In the genomic region with DNA sequence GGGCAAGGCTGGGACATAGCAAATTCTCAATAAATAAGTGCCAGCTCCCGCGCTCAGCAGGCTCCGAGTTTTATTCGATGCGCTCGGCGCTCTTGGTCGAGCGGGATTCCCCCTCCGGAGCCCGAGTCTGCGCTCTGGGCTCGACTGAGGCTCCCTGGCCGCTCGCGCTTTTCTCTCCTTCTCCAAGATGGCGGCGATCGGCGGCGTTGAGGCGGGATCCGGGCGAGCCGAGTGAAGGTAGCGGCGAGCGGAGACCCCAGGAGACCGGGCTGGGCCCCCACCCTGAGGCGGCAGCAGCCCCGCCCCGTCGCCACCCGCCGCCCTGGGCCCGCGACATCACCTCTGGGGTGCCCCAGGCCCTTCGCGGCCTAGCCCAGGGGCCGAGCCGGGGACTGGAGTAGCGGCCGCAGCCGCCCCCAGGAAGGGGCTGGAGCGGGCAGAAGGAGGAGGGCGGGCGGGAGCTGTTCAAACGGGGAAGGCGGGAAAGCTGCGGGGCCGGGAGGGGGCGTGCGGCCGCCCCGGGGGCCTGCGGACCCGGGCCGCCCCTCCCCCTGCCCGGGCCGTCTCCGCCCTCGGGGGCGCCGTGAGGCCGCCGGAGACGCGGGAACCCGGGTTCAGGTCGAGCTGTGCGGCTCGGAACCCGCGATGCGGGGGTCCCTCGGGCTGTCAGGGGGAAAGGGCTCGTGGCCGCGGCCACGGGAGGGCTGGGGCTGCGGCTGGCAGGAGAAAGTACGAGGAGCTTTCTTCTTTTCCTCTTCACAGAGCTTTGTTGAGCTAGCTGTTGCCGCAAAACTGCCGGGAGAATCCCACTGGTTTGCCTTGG, we compare ENCODE assay signal across 1 cellular context.
TF ChIP-seq lines count a peak whose summit lies in the region.

A gene with protein sequence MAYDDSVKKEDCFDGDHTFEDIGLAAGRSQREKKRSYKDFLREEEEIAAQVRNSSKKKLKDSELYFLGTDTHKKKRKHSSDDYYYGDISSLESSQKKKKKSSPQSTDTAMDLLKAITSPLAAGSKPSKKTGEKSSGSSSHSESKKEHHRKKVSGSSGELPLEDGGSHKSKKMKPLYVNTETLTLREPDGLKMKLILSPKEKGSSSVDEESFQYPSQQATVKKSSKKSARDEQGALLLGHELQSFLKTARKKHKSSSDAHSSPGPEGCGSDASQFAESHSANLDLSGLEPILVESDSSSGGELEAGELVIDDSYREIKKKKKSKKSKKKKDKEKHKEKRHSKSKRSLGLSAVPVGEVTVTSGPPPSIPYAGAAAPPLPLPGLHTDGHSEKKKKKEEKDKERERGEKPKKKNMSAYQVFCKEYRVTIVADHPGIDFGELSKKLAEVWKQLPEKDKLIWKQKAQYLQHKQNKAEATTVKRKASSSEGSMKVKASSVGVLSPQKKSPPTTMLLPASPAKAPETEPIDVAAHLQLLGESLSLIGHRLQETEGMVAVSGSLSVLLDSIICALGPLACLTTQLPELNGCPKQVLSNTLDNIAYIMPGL (plus strand): TSS at position 173 of the 823 bp plus-strand sequence. CDS start 4,898 bp downstream, outside the sequence.

TF ChIP-seq in HepG2, 621 proteins besides CTCF, POLR2A, EP300 and RAD21 (continued from another document and continues in another):
- TF ChIP-seq HCFC1 (IDR thresholded peaks at IDR 0.05; ENCODE audit: low read depth, low read length) (peak; percentile 40; the same call in 1 of the 2 replicates), TBX3 (IDR thresholded peaks at IDR 0.05; ENCODE audit: borderline replicate concordance) (no peak), ZNF839 (CRISPR knock-in tag; IDR thresholded peaks at IDR 0.05; ENCODE audit: borderline replicate concordance) (no peak), DNMT1 (CRISPR knock-in tag; IDR thresholded peaks at IDR 0.05) (no peak), RFXANK (CRISPR knock-in tag; IDR thresholded peaks at IDR 0.05) (0 out of 2 replicates have a peak, but pooled peaks have one; percentile 53), ZNF629 (CRISPR knock-in tag; conservative IDR thresholded peaks at IDR 0.05) (no peak), TAF15 (IDR thresholded peaks at IDR 0.05; ENCODE audit: low read depth, low read length, poor library complexity, severe bottlenecking) (no peak), ZNF549 (CRISPR knock-in tag; IDR thresholded peaks at IDR 0.05) (0 out of 2 replicates have a peak, but pooled peaks have one; percentile 49), AGO2 (optimal IDR thresholded peaks at IDR 0.05; ENCODE audit: low read depth, low read length) (peak; percentile 26), CHD4 (IDR thresholded peaks at IDR 0.05; ENCODE audit: borderline replicate concordance, low read length) (no peak), TOPORS (CRISPR knock-in tag; IDR thresholded peaks at IDR 0.05) (no peak; the same call in 1 of the 2 replicates), ATF7-NPFF (CRISPR knock-in tag; IDR thresholded peaks at IDR 0.05; ENCODE audit: low read depth) (peak; percentile 95), SSRP1 (CRISPR knock-in tag; IDR thresholded peaks at IDR 0.05) (no peak), TP53 (CRISPR knock-in tag; conservative IDR thresholded peaks at IDR 0.05) (no peak), ZNF674 (CRISPR knock-in tag; IDR thresholded peaks at IDR 0.05; ENCODE audit: low read depth) (no peak), TCF7 (IDR thresholded peaks at IDR 0.05; ENCODE audit: low read depth) (no peak), POLR2AphosphoS2 (IDR thresholded peaks at IDR 0.05; ENCODE audit: low read depth, low read length) (peak; percentile 96), ZNF24 (IDR thresholded peaks at IDR 0.05) (no peak), PTBP1 (IDR thresholded peaks at IDR 0.05; ENCODE audit: low read depth, low read length, poor library complexity, severe bottlenecking) (peak; percentile 34), SNAI1 (CRISPR knock-in tag; IDR thresholded peaks at IDR 0.05; ENCODE audit: borderline replicate concordance) (no peak), ZNF644 (CRISPR knock-in tag; IDR thresholded peaks at IDR 0.05; ENCODE audit: low read depth) (no peak), ZIK1 (CRISPR knock-in tag; IDR thresholded peaks at IDR 0.05; ENCODE audit: borderline replicate concordance, low read depth) (peak; percentile 30; the same call in 1 of the 2 replicates), ZFP36L1 (CRISPR knock-in tag; IDR thresholded peaks at IDR 0.05) (0 out of 2 replicates have a peak, but pooled peaks have one; percentile 47), LCORL (IDR thresholded peaks at IDR 0.05) (no peak), LCORL (CRISPR knock-in tag; IDR thresholded peaks at IDR 0.05) (peak; percentile 23; the same call in 1 of the 2 replicates), ZNF17 (CRISPR knock-in tag; IDR thresholded peaks at IDR 0.05) (0 out of 2 replicates have a peak, but pooled peaks have one; percentile 61), TMF1 (CRISPR knock-in tag; IDR thresholded peaks at IDR 0.05; ENCODE audit: low read depth) (peak; percentile 54; the same call in 1 of the 2 replicates), ZSCAN20 (CRISPR knock-in tag; IDR thresholded peaks at IDR 0.05; ENCODE audit: borderline replicate concordance) (0 out of 2 replicates have a peak, but pooled peaks have one; percentile 90)
- TF ChIP-seq, protein P1, sequence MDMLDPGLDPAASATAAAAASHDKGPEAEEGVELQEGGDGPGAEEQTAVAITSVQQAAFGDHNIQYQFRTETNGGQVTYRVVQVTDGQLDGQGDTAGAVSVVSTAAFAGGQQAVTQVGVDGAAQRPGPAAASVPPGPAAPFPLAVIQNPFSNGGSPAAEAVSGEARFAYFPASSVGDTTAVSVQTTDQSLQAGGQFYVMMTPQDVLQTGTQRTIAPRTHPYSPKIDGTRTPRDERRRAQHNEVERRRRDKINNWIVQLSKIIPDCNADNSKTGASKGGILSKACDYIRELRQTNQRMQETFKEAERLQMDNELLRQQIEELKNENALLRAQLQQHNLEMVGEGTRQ (IDR thresholded peaks at IDR 0.05; ENCODE audit: low read depth, low read length), result no peak
- TF ChIP-seq, protein P1 (CRISPR knock-in tag; IDR thresholded peaks at IDR 0.05; ENCODE audit: borderline replicate concordance), result no peak
- TF ChIP-seq, protein P2, sequence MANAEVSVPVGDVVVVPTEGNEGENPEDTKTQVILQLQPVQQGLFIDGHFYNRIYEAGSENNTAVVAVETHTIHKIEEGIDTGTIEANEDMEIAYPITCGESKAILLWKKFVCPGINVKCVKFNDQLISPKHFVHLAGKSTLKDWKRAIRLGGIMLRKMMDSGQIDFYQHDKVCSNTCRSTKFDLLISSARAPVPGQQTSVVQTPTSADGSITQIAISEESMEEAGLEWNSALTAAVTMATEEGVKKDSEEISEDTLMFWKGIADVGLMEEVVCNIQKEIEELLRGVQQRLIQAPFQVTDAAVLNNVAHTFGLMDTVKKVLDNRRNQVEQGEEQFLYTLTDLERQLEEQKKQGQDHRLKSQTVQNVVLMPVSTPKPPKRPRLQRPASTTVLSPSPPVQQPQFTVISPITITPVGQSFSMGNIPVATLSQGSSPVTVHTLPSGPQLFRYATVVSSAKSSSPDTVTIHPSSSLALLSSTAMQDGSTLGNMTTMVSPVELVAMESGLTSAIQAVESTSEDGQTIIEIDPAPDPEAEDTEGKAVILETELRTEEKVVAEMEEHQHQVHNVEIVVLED (CRISPR knock-in tag; IDR thresholded peaks at IDR 0.05; ENCODE audit: borderline replicate concordance), result peak; percentile 56; the same call in 1 of the 2 replicates
- TF ChIP-seq, protein P3, sequence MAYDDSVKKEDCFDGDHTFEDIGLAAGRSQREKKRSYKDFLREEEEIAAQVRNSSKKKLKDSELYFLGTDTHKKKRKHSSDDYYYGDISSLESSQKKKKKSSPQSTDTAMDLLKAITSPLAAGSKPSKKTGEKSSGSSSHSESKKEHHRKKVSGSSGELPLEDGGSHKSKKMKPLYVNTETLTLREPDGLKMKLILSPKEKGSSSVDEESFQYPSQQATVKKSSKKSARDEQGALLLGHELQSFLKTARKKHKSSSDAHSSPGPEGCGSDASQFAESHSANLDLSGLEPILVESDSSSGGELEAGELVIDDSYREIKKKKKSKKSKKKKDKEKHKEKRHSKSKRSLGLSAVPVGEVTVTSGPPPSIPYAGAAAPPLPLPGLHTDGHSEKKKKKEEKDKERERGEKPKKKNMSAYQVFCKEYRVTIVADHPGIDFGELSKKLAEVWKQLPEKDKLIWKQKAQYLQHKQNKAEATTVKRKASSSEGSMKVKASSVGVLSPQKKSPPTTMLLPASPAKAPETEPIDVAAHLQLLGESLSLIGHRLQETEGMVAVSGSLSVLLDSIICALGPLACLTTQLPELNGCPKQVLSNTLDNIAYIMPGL (CRISPR knock-in tag; IDR thresholded peaks at IDR 0.05; ENCODE audit: borderline replicate concordance in 1 of 2, low read depth in 1 of 2), result peak; percentile 93 to 100
- TF ChIP-seq, protein P4, sequence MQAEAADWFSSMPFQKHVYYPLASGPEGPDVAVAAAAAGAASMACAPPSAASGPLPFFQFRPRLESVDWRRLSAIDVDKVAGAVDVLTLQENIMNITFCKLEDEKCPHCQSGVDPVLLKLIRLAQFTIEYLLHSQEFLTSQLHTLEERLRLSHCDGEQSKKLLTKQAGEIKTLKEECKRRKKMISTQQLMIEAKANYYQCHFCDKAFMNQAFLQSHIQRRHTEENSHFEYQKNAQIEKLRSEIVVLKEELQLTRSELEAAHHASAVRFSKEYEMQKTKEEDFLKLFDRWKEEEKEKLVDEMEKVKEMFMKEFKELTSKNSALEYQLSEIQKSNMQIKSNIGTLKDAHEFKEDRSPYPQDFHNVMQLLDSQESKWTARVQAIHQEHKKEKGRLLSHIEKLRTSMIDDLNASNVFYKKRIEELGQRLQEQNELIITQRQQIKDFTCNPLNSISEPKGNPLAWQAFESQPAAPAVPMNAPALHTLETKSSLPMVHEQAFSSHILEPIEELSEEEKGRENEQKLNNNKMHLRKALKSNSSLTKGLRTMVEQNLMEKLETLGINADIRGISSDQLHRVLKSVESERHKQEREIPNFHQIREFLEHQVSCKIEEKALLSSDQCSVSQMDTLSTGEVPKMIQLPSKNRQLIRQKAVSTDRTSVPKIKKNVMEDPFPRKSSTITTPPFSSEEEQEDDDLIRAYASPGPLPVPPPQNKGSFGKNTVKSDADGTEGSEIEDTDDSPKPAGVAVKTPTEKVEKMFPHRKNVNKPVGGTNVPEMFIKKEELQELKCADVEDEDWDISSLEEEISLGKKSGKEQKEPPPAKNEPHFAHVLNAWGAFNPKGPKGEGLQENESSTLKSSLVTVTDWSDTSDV (CRISPR knock-in tag; IDR thresholded peaks at IDR 0.05), result no peak
- TF ChIP-seq, protein P5, sequence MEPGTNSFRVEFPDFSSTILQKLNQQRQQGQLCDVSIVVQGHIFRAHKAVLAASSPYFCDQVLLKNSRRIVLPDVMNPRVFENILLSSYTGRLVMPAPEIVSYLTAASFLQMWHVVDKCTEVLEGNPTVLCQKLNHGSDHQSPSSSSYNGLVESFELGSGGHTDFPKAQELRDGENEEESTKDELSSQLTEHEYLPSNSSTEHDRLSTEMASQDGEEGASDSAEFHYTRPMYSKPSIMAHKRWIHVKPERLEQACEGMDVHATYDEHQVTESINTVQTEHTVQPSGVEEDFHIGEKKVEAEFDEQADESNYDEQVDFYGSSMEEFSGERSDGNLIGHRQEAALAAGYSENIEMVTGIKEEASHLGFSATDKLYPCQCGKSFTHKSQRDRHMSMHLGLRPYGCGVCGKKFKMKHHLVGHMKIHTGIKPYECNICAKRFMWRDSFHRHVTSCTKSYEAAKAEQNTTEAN (CRISPR knock-in tag; conservative IDR thresholded peaks at IDR 0.05), result peak; percentile 76; the same call in 1 of the 2 replicates
